14 cellular contexts compared by ENCODE assay signal in the genomic region with DNA sequence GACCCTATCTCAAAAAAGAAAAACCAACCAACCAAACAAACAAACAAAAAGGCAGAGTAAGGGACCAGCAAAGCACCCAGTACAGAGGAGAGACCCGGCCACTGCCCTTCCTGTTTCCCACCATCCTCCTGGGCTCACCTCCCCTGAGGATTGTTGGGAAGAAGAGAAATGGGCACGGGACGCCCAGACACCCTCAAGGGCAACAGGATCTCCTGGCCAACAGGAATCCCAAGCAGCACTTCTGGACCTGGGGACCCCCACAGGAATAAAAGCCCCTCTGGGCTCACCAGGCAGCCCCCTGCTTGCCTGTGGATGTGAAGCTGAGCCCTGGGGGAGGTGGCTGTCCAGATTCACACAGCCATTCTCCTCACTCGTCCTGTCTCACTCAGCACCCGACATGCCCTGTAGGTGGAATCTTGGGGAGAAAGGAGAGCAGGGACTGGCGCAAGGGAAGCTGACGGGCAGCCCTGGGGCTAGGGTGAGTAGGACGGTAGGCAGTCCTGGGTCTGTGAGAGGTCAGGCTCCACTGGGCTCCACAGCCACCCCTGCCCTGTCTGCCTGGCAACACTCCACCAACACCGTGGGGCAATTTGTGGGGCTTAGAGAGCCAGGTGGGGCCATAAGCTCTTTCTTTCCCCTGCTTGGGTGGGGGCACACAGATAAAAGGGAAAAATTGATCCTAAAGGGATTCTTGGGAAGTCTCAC. TPM values are rescaled to one million over a fixed set of nuclear protein-coding genes. Genes with fewer than 3 reads are reported as not detected.
DNase-seq lines count a peak whose midpoint lies in the region; ATAC-seq and TF ChIP-seq lines count a peak whose summit lies in the region.
"Had no signal": no experiment of that assay in that cellular context is flagged by ENCODE, and none has a peak within 500 bp of the region (broad histone marks: within the 10 kb centered on the region; RNA-seq: fewer than 3 reads in every experiment).

No MANE protein-coding gene starts in this region.

- no peak overlapping the region for H2AK5ac ChIP-seq in mesenchymal stem cell (ENCODE audit: low read length, severe bottlenecking)
- H2AK5ac ChIP-seq in trophoblast cell (ENCODE audit: low read length) = no peak overlapping the region

- H3K36me3 Mint-ChIP-seq in chondrocyte (ENCODE audit: low read depth) = no peaks in the 10 kb centered on the region

- H2AFZ ChIP-seq in mesenchymal stem cell (ENCODE audit: low read depth, low read length) (no peak overlapping the region), trophoblast cell (ENCODE audit: insufficient read depth, low read length, poor library complexity) (no peak overlapping the region)
- H2AFZ ChIP-seq: GM23338 had no signal

- H3K4me2 ChIP-seq in mesenchymal stem cell (ENCODE audit: low read length, poor library complexity, severe bottlenecking) = no peak overlapping the region
- no peak overlapping the region for H3K4me2 ChIP-seq in trophoblast cell (ENCODE audit: low read length)
- H3K4me2 ChIP-seq: GM23338 had no signal

- no peak overlapping the region for H2BK12ac ChIP-seq in mesenchymal stem cell (ENCODE audit: low read length in 2 of 2)
- no peak overlapping the region for H2BK12ac ChIP-seq in trophoblast cell (ENCODE audit: low read length)

- H3K79me1 ChIP-seq in mesenchymal stem cell (replicated peaks; ENCODE audit: low read length, poor library complexity, severe bottlenecking) = peaks cover 4% of the 10 kb centered on the region
- peaks cover 19% of the 10 kb centered on the region for H3K79me1 ChIP-seq in trophoblast cell (ENCODE audit: low read length)

- H3K9me3 ChIP-seq in HEK293 (ENCODE audit: control insufficient read depth, insufficient read depth, low read depth, low read length) = no peaks in the 10 kb centered on the region
- H3K9me3 ChIP-seq in mesenchymal stem cell (ENCODE audit: control insufficient read depth, low read length) = no peaks in the 10 kb centered on the region
- H3K9me3 ChIP-seq in trophoblast cell (ENCODE audit: insufficient read depth, low read depth, low read length) = no peaks in the 10 kb centered on the region
- H3K9me3 ChIP-seq in effector memory CD4-positive, alpha-beta T cell (ENCODE audit: control insufficient read depth, low read length) = no peaks in the 10 kb centered on the region

- H3K4me1 ChIP-seq in HEK293 (ENCODE audit: control insufficient read depth, insufficient read depth, low read length) (no peaks in the 10 kb centered on the region; the same call in 1 of the 2 replicates), mesenchymal stem cell (ENCODE audit: control insufficient read depth, insufficient read depth, low read depth, low read length) (peaks cover 22% of the 10 kb centered on the region), trophoblast cell (ENCODE audit: control insufficient read depth in 1 of 2, insufficient read depth in 2 of 2, low read length in 2 of 2) (peaks cover 8 to 15% of the 10 kb centered on the region in 2 experiments)
- no peaks in the 10 kb centered on the region for H3K4me1 ChIP-seq in effector memory CD4-positive, alpha-beta T cell (ENCODE audit: control insufficient read depth, insufficient read depth, low read length, poor library complexity, severe bottlenecking)

- H2BK15ac ChIP-seq in mesenchymal stem cell (ENCODE audit: low read depth, poor library complexity, severe bottlenecking) = peak overlapping the region; percentile 31

- no peak overlapping the region for H3K27ac ChIP-seq in HEK293 (ENCODE audit: extremely low read depth, low read depth, low read length)
- no peak overlapping the region for H3K27ac ChIP-seq in mesenchymal stem cell (ENCODE audit: low read length, poor library complexity, severe bottlenecking)
- H3K27ac ChIP-seq in trophoblast cell (ENCODE audit: low read depth, low read length) = no peak overlapping the region
- H3K27ac ChIP-seq in effector memory CD4-positive, alpha-beta T cell (ENCODE audit: insufficient read depth, low read length, poor library complexity, severe bottlenecking) = no peak overlapping the region

- DNase-seq in chondrocyte (ENCODE audit: low spot score) (peak; percentile 60), mesenchymal stem cell (no peak), trophoblast cell (peak in 1 of 2 donors; percentile 32), glomerular visceral epithelial cell (ENCODE audit: extremely low spot score) (no peak)
- DNase-seq in effector memory CD4-positive, alpha-beta T cell = no peak
- DNase-seq: ACHN; Calu3; CD4-positive, alpha-beta T cell; DMS 273 treated with DMSO at 0.1 percent for 48 hours; H9 had no signal

- H4K91ac ChIP-seq in mesenchymal stem cell (ENCODE audit: low read length) (no peak overlapping the region), trophoblast cell (ENCODE audit: low read depth, low read length) (peak overlapping the region; percentile 11)

- H3K27me3 ChIP-seq in mesenchymal stem cell (ENCODE audit: control insufficient read depth in 1 of 2, insufficient read depth in 1 of 2, low read length in 2 of 2) (peaks cover 0 to 23% of the 10 kb centered on the region in 2 experiments), trophoblast cell (ENCODE audit: insufficient read depth, low read length) (no peaks in the 10 kb centered on the region)
- no peaks in the 10 kb centered on the region for H3K27me3 ChIP-seq in effector memory CD4-positive, alpha-beta T cell (replicated peaks; ENCODE audit: control insufficient read depth, insufficient read depth, low read length, poor library complexity, severe bottlenecking)

- H3K4me3 ChIP-seq in HEK293 (ENCODE audit: low read depth, low read length) (no peak overlapping the region), mesenchymal stem cell (ENCODE audit: insufficient read depth in 1 of 2, low read depth in 1 of 2, low read length in 2 of 2) (no peak overlapping the region), trophoblast cell (ENCODE audit: low read depth, low read length) (no peak overlapping the region)
- H3K4me3 ChIP-seq in effector memory CD4-positive, alpha-beta T cell (ENCODE audit: insufficient read depth, low read depth, low read length, poor library complexity, severe bottlenecking) = no peak overlapping the region
- H3K4me3 ChIP-seq: GM23338 had no signal

- H3K4me1 Mint-ChIP-seq in chondrocyte (ENCODE audit: low read depth) = peaks cover 13% of the 10 kb centered on the region

- H4K8ac ChIP-seq in mesenchymal stem cell (ENCODE audit: low read length) = no peak overlapping the region
- no peak overlapping the region for H4K8ac ChIP-seq in trophoblast cell (ENCODE audit: low read depth, low read length)

- H3K23ac ChIP-seq in mesenchymal stem cell (ENCODE audit: low read length in 2 of 2) = no peak overlapping the region
- no peak overlapping the region for H3K23ac ChIP-seq in trophoblast cell (ENCODE audit: low read length)

- H2BK120ac ChIP-seq in mesenchymal stem cell (ENCODE audit: low read depth, low read length) = no peak overlapping the region
- no peak overlapping the region for H2BK120ac ChIP-seq in trophoblast cell (ENCODE audit: insufficient read depth, low read length, poor library complexity)

- H3K14ac ChIP-seq in mesenchymal stem cell (ENCODE audit: low read length in 2 of 2) (peak overlapping the region in 1 of 2 experiments; percentile 26), trophoblast cell (ENCODE audit: low read length) (no peak overlapping the region)

- POLR2A ChIA-PET in HEK293 (lab: Yijun Ruan, JAX) = no interaction called here

- H3K36me3 ChIP-seq in HEK293 (ENCODE audit: control insufficient read depth in 2 of 2, insufficient read depth in 1 of 2, low read length in 2 of 2) = no peaks in the 10 kb centered on the region
- H3K36me3 ChIP-seq in mesenchymal stem cell (ENCODE audit: control insufficient read depth in 1 of 2, insufficient read depth in 2 of 2, low read depth in 1 of 2, low read length in 2 of 2) = peaks cover 0 to 66% of the 10 kb centered on the region in 2 experiments
- H3K36me3 ChIP-seq in trophoblast cell (ENCODE audit: control insufficient read depth in 1 of 2, insufficient read depth in 2 of 2, low read length in 2 of 2) = no peaks in the 10 kb centered on the region
- no peaks in the 10 kb centered on the region for H3K36me3 ChIP-seq in effector memory CD4-positive, alpha-beta T cell (ENCODE audit: control insufficient read depth, insufficient read depth, low read length)

- no peak overlapping the region for H3K27ac Mint-ChIP-seq in chondrocyte (ENCODE audit: unreplicated experiment)
- H3K27ac Mint-ChIP-seq: CD4-positive, alpha-beta T cell; GM23338; H9 had no signal

- H3K27me3 Mint-ChIP-seq in chondrocyte (ENCODE audit: low read depth) = no peaks in the 10 kb centered on the region

- ATAC-seq in GM19023 (IDR thresholded peaks at IDR 0.05; ENCODE audit: unreplicated experiment) = no peak
- no peak for ATAC-seq in HG02623 (IDR thresholded peaks at IDR 0.05; ENCODE audit: unreplicated experiment)
- ATAC-seq: GM23338 had no signal

- H2BK5ac ChIP-seq in mesenchymal stem cell (ENCODE audit: low read depth, low read length, poor library complexity, severe bottlenecking) (no peak overlapping the region), trophoblast cell (ENCODE audit: low read depth, low read length, poor library complexity) (no peak overlapping the region)

- no peak overlapping the region for H3K4me3 Mint-ChIP-seq in chondrocyte (ENCODE audit: unreplicated experiment)
- H3K4me3 Mint-ChIP-seq: CD4-positive, alpha-beta T cell; GM23338; H9 had no signal

- CTCF ChIA-PET in HEK293 (lab: Yijun Ruan, JAX) = interaction anchor here (0.6 to 1.7 kb wide), 5 partner anchors 8 to 391 kb away, joined by 3 to 9 read pairs (median 3); no protein-coding TSS in a partner anchor

- H3K79me2 ChIP-seq in trophoblast cell (ENCODE audit: control insufficient read depth, insufficient read depth, low read length, poor library complexity) = peaks cover 6% of the 10 kb centered on the region

- no peak overlapping the region for H4K12ac ChIP-seq in trophoblast cell (ENCODE audit: low read depth, low read length)

- H3K18ac ChIP-seq in mesenchymal stem cell (ENCODE audit: low read depth in 1 of 2, low read length in 2 of 2) = no peak overlapping the region
- no peak overlapping the region for H3K18ac ChIP-seq in trophoblast cell (ENCODE audit: low read length)

- no peak overlapping the region for H3K9ac ChIP-seq in mesenchymal stem cell (ENCODE audit: low read length)
- H3K9ac ChIP-seq in trophoblast cell (ENCODE audit: low read length) = no peak overlapping the region

- WGBS in mesenchymal stem cell = 91% methylated on average over 7 of the region's 9 CpGs
- no CpG with 5 or more reads among the region's 9 CpGs for WGBS in trophoblast cell (ENCODE audit: extremely low coverage, insufficient coverage, insufficient read length)

- no peaks in the 10 kb centered on the region for H3K9me3 Mint-ChIP-seq in chondrocyte (ENCODE audit: low read depth)
- H3K9me3 Mint-ChIP-seq: CD4-positive, alpha-beta T cell; GM23338; H9 had no signal

- TF ChIP-seq CTCF in HEK293 (tag by site-specific recombination; IDR thresholded peaks at IDR 0.05) = no peak
- no peak for TF ChIP-seq CTCF in chondrocyte (IDR thresholded peaks at IDR 0.05)

- H3K4ac ChIP-seq in mesenchymal stem cell (ENCODE audit: low read depth in 1 of 2, low read length in 2 of 2) = no peak overlapping the region
- no peak overlapping the region for H3K4ac ChIP-seq in trophoblast cell (ENCODE audit: low read depth, low read length)

RNA-seq across cellular contexts. Expression of a gene that starts 18.0 kb away (rescaled TPM):
- 10.7 to 16.2 TPM (median 15.2 TPM) in 3 replicates for total RNA-seq in chondrocyte
- 7.2 TPM for polyA plus RNA-seq in mesenchymal stem cell (2013, experiment 1 of 2)
- polyA plus RNA-seq in mesenchymal stem cell (2013, experiment 2 of 2) = 7.1 TPM
- 4.4 and 4.5 TPM in 2 replicates for polyA plus RNA-seq in trophoblast cell (2013)

RNA-seq across cellular contexts. Expression of a gene that starts 18.8 kb away (rescaled TPM):
- total RNA-seq in chondrocyte = 4.9 to 7.0 TPM (median 5.4 TPM) in 3 replicates
- 0.22 TPM for polyA plus RNA-seq in mesenchymal stem cell (2013, experiment 1 of 2)
- polyA plus RNA-seq in mesenchymal stem cell (2013, experiment 2 of 2) = 0.34 TPM
- polyA plus RNA-seq in trophoblast cell (2013) = 0.53 and 0.71 TPM in 2 replicates
- total RNA-seq: CD4-positive, alpha-beta T cell had no signal
